Comparison of ENCODE assay signal across 23 cellular contexts in the genomic region with DNA sequence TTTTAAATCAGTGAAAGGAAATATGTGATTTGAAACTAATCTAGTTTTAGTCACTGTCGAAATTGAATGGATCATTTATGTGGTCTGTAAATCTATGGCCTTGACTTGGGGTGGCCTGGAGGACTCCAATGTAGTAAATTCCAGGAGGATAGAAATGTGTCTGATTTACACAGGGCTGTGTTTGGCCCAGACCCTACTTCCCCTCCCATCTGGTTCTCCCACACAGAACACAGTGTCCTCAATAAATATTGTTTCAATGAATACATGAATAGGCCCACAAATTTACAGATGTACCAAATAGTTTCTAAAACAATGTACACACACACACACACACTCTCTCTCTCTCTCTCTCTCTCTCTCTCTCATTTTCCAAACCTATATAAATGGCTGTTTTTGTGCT. TPM values are rescaled to one million over a fixed set of nuclear protein-coding genes. Genes with fewer than 3 reads are reported as not detected.
DNase-seq lines count a peak whose midpoint lies in the region; ATAC-seq, FAIRE-seq and TF ChIP-seq lines count a peak whose summit lies in the region.
"Had no signal": no experiment of that assay in that cellular context is flagged by ENCODE, and none has a peak within 500 bp of the region (broad histone marks: within the 10 kb centered on the region; RNA-seq: fewer than 3 reads in every experiment).

No MANE protein-coding gene starts in this region.

- no peak for ATAC-seq in A549
- ATAC-seq in sciatic nerve: peak; percentile 53
- ATAC-seq in GM18868 (IDR thresholded peaks at IDR 0.05; ENCODE audit: unreplicated experiment): no peak
- ATAC-seq: left cardiac atrium; stimulated activated naive B cell treated with anti-CD40 and anti-IgM and Interleukin-4, amounts not matched to agents 10 μg/mL and 1 μg/mL and 100 μg/mL, for 72 hours had no signal

- H3K27ac ChIP-seq in A549: no peak overlapping the region; a peak in 1 of 6 replicates
- H3K27ac ChIP-seq: BLaER1 treated with 17β-estradiol and CSF1 and Interleukin-3, amounts not matched to agents 10 nM and 100 nM; SJSA1 had no signal

- no peak for TF ChIP-seq EP300 in A549 (IDR thresholded peaks at IDR 0.05)

- POLR2A ChIA-PET in A549 (lab: Yijun Ruan, JAX): no interaction called here

- DNase-seq in A549 (ENCODE audit: low read depth in 1 of 2, low spot score in 1 of 2) (no peak), SK-N-DZ (ENCODE audit: low spot score) (peak; percentile 11), fibroblast of villous mesenchyme (ENCODE audit: low read depth) (peak; percentile 73), sciatic nerve (ENCODE audit: low spot score) (no peak), GF-D8 (lab: John Stamatoyannopoulos, UW) (no peak), inferior parietal cortex (ENCODE audit: extremely low spot score) (no peak), CD1c-positive myeloid dendritic cell (ENCODE audit: extremely low spot score) (no peak)
- DNase-seq: activated CD4-positive, alpha-beta T cell treated with anti-CD3 and anti-CD28 coated beads, Interleukin-2, amount 50 U/mL, for 1 hour; cortex of kidney; glutamatergic neuron; left cardiac atrium; NCI-H1105 treated with DMSO at 0.1 percent for 48 hours; NCI-H524; stimulated activated CD4-positive, alpha-beta T cell treated with anti-CD3 and anti-CD28 coated beads, Interleukin-2, amount 100 ng/mL, for 48 hours; stimulated activated naive B cell treated with anti-CD40 and anti-IgM and Interleukin-4, amounts not matched to agents 10 μg/mL and 1 μg/mL and 100 μg/mL, for 72 hours; T-helper 2 cell had no signal

- H3K4me1 ChIP-seq in A549: peaks cover 35% of the 10 kb centered on the region; the same call in 2 of the 3 replicates

- WGBS in A549 (ENCODE audit: missing lambda C conversion rate): 70% methylated on average over 1 of the region's 1 CpG

- H3K4me3 ChIP-seq in A549 (no peak overlapping the region), fibroblast of villous mesenchyme (ENCODE audit: low read depth, low read length) (peak overlapping the region; percentile 89)
- H3K4me3 ChIP-seq: BLaER1 treated with 17β-estradiol and CSF1 and Interleukin-3, amounts not matched to agents 10 nM and 100 nM; SJSA1; thyroid gland had no signal

- H3K9me3 ChIP-seq in A549: no peaks in the 10 kb centered on the region
- H3K9me3 ChIP-seq: SJSA1, thyroid gland had no signal

- FAIRE-seq in A549 (lab: Jason Lieb, UNC): no peak
- FAIRE-seq: RCC 7860 had no signal

- TF ChIP-seq CTCF in A549 (IDR thresholded peaks at IDR 0.05): no peak
- TF ChIP-seq CTCF in fibroblast of villous mesenchyme (IDR thresholded peaks at IDR 0.05; ENCODE audit: insufficient read depth, low read depth, low read length): no peak

- intact Hi-C loops in sciatic nerve (cut with DNase I): no loop called here

- no peak for TF ChIP-seq POLR2A in A549 (IDR thresholded peaks at IDR 0.05; ENCODE audit: low read length)

- TF ChIP-seq RAD21 in A549 (conservative IDR thresholded peaks at IDR 0.05 in 1 of 2, IDR thresholded peaks at IDR 0.05 in 1 of 2): no peak

- CTCF ChIA-PET in A549 (lab: Yijun Ruan, JAX): interaction anchor here (0.8 to 1.0 kb wide), 3 partner anchors 12 to 278 kb away, joined by 3 read pairs; no protein-coding TSS in a partner anchor

- peak overlapping the region; percentile 86 for H3K4me2 ChIP-seq in A549
- H3K4me2 ChIP-seq: BLaER1 treated with 17β-estradiol and CSF1 and Interleukin-3, amounts not matched to agents 10 nM and 100 nM had no signal

TF ChIP-seq in A549, 52 proteins besides CTCF, POLR2A, EP300 and RAD21:
- TF ChIP-seq NPAS2 (CRISPR knock-in tag; IDR thresholded peaks at IDR 0.05; ENCODE audit: borderline replicate concordance) (no peak), NR3C1 (IDR thresholded peaks at IDR 0.05) (no peak), MAZ (IDR thresholded peaks at IDR 0.05; ENCODE audit: borderline replicate concordance, low read depth, low read length) (no peak), HOXB5 (CRISPR knock-in tag; IDR thresholded peaks at IDR 0.05) (no peak), POLR2AphosphoS2 (conservative IDR thresholded peaks at IDR 0.05; ENCODE audit: low read length) (no peak), ESRRA (IDR thresholded peaks at IDR 0.05; ENCODE audit: borderline replicate concordance, low read length) (no peak), GATA3 (IDR thresholded peaks at IDR 0.05; ENCODE audit: borderline replicate concordance) (no peak), JUN (IDR thresholded peaks at IDR 0.05) (no peak), CHD2 (IDR thresholded peaks at IDR 0.05; ENCODE audit: low read length, partially characterized antibody) (no peak), RARB (CRISPR knock-in tag; IDR thresholded peaks at IDR 0.05) (no peak), RCOR1 (IDR thresholded peaks at IDR 0.05; ENCODE audit: low read depth, low read length) (no peak), HOXB13 (CRISPR knock-in tag; IDR thresholded peaks at IDR 0.05; ENCODE audit: low read depth) (no peak), SREBF2 (IDR thresholded peaks at IDR 0.05) (no peak), NFE2L2 (conservative IDR thresholded peaks at IDR 0.05; ENCODE audit: low read length) (no peak), RNF2 (IDR thresholded peaks at IDR 0.05; ENCODE audit: borderline replicate concordance, low read depth) (no peak)
- TF ChIP-seq, protein P1, sequence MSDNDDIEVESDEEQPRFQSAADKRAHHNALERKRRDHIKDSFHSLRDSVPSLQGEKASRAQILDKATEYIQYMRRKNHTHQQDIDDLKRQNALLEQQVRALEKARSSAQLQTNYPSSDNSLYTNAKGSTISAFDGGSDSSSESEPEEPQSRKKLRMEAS (IDR thresholded peaks at IDR 0.05): no peak
- TF ChIP-seq, protein P2, sequence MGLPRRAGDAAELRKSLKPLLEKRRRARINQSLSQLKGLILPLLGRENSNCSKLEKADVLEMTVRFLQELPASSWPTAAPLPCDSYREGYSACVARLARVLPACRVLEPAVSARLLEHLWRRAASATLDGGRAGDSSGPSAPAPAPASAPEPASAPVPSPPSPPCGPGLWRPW (IDR thresholded peaks at IDR 0.05): no peak
- TF ChIP-seq, protein P3, sequence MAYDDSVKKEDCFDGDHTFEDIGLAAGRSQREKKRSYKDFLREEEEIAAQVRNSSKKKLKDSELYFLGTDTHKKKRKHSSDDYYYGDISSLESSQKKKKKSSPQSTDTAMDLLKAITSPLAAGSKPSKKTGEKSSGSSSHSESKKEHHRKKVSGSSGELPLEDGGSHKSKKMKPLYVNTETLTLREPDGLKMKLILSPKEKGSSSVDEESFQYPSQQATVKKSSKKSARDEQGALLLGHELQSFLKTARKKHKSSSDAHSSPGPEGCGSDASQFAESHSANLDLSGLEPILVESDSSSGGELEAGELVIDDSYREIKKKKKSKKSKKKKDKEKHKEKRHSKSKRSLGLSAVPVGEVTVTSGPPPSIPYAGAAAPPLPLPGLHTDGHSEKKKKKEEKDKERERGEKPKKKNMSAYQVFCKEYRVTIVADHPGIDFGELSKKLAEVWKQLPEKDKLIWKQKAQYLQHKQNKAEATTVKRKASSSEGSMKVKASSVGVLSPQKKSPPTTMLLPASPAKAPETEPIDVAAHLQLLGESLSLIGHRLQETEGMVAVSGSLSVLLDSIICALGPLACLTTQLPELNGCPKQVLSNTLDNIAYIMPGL (CRISPR knock-in tag; IDR thresholded peaks at IDR 0.05; ENCODE audit: borderline replicate concordance): no peak
- TF ChIP-seq, protein P4, sequence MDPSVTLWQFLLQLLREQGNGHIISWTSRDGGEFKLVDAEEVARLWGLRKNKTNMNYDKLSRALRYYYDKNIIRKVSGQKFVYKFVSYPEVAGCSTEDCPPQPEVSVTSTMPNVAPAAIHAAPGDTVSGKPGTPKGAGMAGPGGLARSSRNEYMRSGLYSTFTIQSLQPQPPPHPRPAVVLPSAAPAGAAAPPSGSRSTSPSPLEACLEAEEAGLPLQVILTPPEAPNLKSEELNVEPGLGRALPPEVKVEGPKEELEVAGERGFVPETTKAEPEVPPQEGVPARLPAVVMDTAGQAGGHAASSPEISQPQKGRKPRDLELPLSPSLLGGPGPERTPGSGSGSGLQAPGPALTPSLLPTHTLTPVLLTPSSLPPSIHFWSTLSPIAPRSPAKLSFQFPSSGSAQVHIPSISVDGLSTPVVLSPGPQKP (IDR thresholded peaks at IDR 0.05; ENCODE audit: low read depth, low read length): no peak
- TF ChIP-seq, protein P5, sequence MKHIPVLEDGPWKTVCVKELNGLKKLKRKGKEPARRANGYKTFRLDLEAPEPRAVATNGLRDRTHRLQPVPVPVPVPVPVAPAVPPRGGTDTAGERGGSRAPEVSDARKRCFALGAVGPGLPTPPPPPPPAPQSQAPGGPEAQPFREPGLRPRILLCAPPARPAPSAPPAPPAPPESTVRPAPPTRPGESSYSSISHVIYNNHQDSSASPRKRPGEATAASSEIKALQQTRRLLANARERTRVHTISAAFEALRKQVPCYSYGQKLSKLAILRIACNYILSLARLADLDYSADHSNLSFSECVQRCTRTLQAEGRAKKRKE (CRISPR knock-in tag; IDR thresholded peaks at IDR 0.05; ENCODE audit: low read depth): no peak

RNA-seq across cellular contexts. Expression of a gene that starts 2.0 kb away (rescaled TPM):
- polyA plus RNA-seq in A549 (2011; rRNA removed): 11.2 and 12.4 TPM in 2 replicates
- 0.89 and 0.91 TPM in 2 replicates for polyA plus RNA-seq in A549 (2012; cell fraction: cytosol; rRNA removed)
- 0.47 and 1.2 TPM in 2 replicates for polyA plus RNA-seq in A549 (2012; cell fraction: nucleus; rRNA removed)
- 2.8 to 3.1 TPM (median 3.1 TPM) in 3 replicates for polyA plus RNA-seq in A549 (2017; fragmentation: RNase III; extraction: RNeasy Plus Mini Kit Qiagen cat#74134 plus additional on column Dnase treatment)
- polyA minus RNA-seq in A549 (2011; rRNA and poly(A)+ RNA removed): 3.4 and 6.3 TPM in 2 replicates
- 1.9 and 3.2 TPM in 2 replicates for polyA plus RNA-seq in SK-N-DZ (2014; cell fraction: cytosol; rRNA removed)
- 1.9 and 2.5 TPM in 2 replicates for polyA plus RNA-seq in SK-N-DZ (2014; cell fraction: nucleus; rRNA removed)
- total RNA-seq in fibroblast of villous mesenchyme: 3.5 and 9.1 TPM in 2 replicates
- 8.6 TPM for total RNA-seq in sciatic nerve
- total RNA-seq: A673, mesothelial cell of epicardium had no signal

Comparison
In these comparisons a context has a peak if more than half of its experiments do, and no peak if none do; other contexts are left out.
1. DNase-seq: peak in SK-N-DZ (single experiment) and fibroblast of villous mesenchyme (single experiment); none in A549 (0 of 2), sciatic nerve (single experiment), GF-D8 (single experiment), inferior parietal cortex (single experiment) and CD1c-positive myeloid dendritic cell (single experiment).